Comparison of ENCODE assay signal across 8 cellular contexts in genomic region chr15:78004919-78005634, GRCh38.
A peak's percentile ranks its signal among the peaks of the same experiment; 100 is the strongest.
DNase-seq lines count a peak whose midpoint lies in the region; ATAC-seq and TF ChIP-seq lines count a peak whose summit lies in the region.

No MANE protein-coding gene starts in this region.

- 20 to 22% methylated on average over 10 of the region's 10 CpGs for WGBS in GM23248 (ENCODE audit: low coverage in 1 of 2, low lambda C conversion rate in 2 of 2, missing lambda C conversion rate in 2 of 2), 2 experiments

- H3K36me3 ChIP-seq in GM23248 (ENCODE audit: low read depth) = peaks cover 22% of the 10 kb centered on the region

- no peak overlapping the region for H3K4me2 ChIP-seq in GM23248 (ENCODE audit: unreplicated experiment)

- intact Hi-C loops in posterior vena cava (cut with DNase I) = loop anchor here in 1 of 2 donors (5.0 kb wide), 1 partner anchor 72 kb away; the partner anchor contains the start of gene TBC1D2B

- peaks cover 21% of the 10 kb centered on the region for H3K4me1 ChIP-seq in GM23248 (ENCODE audit: insufficient read depth)

- no peak overlapping the region for H3K4me3 ChIP-seq in GM23248
- H3K4me3 ChIP-seq in fibroblast of villous mesenchyme (ENCODE audit: low read depth, low read length) = no peak overlapping the region

- in situ Hi-C loops in GM23248 (cut with MboI) = no loop called here

- peak; percentile 92 for DNase-seq in GM23248
- peak; percentile 94 for DNase-seq in fibroblast of villous mesenchyme (ENCODE audit: low read depth)
- peak; percentile 94 for DNase-seq in posterior vena cava (ENCODE audit: low spot score)
- DNase-seq in NK-92 (lab: John Stamatoyannopoulos, UW; ENCODE audit: unreplicated experiment) = no peak
- no peak for DNase-seq in activated CD4-positive, alpha-beta T cell treated with anti-CD3 and anti-CD28 coated beads for 48 hours
- no peak for DNase-seq in activated naive CD4-positive, alpha-beta T cell treated with anti-CD3 and anti-CD28 coated beads, Interleukin-2, amount 50 U/mL, for 16 hours

- H3K79me2 ChIP-seq in GM23248 (ENCODE audit: insufficient read depth) = no peaks in the 10 kb centered on the region; the same call in 1 of the 2 replicates

- H3K9me3 ChIP-seq in GM23248 (ENCODE audit: low read depth) = no peaks in the 10 kb centered on the region

- no peaks in the 10 kb centered on the region for H4K20me1 ChIP-seq in GM23248 (ENCODE audit: insufficient read depth)

- no peak for ATAC-seq in HG03108 (IDR thresholded peaks at IDR 0.05; ENCODE audit: unreplicated experiment)

- no peaks in the 10 kb centered on the region for H3K9me2 ChIP-seq in GM23248 (ENCODE audit: insufficient read depth)

- H3F3A ChIP-seq in GM23248 (ENCODE audit: insufficient read depth) = peaks cover 28% of the 10 kb centered on the region

- H3K9ac ChIP-seq in GM23248 = peak overlapping the region; percentile 5; the same call in 1 of the 2 replicates

- H3K27me3 ChIP-seq in GM23248 (replicated peaks; ENCODE audit: insufficient read depth) = no peaks in the 10 kb centered on the region

- no peak overlapping the region for H2AFZ ChIP-seq in GM23248

- H3K27ac ChIP-seq in GM23248 = peak overlapping the region; percentile 22; the same call in 1 of the 2 replicates

- peak; percentile 41 for TF ChIP-seq CTCF in fibroblast of villous mesenchyme (IDR thresholded peaks at IDR 0.05; ENCODE audit: insufficient read depth, low read depth, low read length)

TF ChIP-seq in PFSK-1, 5 proteins besides CTCF, POLR2A, EP300 and RAD21:
- peak; percentile 44 for TF ChIP-seq FOXP2 (optimal IDR thresholded peaks at IDR 0.05; ENCODE audit: borderline replicate concordance, extremely low read depth, extremely low read length, insufficient read depth)
- no peak for TF ChIP-seq REST (IDR thresholded peaks at IDR 0.05; ENCODE audit: insufficient read depth in 1 of 2, low read depth in 2 of 2, low read length in 2 of 2)
- peak; percentile 94 for TF ChIP-seq SIN3A (IDR thresholded peaks at IDR 0.05; ENCODE audit: borderline replicate concordance, insufficient read depth, low read length)
- TF ChIP-seq TAF1 (IDR thresholded peaks at IDR 0.05; ENCODE audit: borderline replicate concordance, insufficient read depth, low read length) = no peak

Comparison
In these comparisons a context has a peak if more than half of its experiments do, and no peak if none do; other contexts are left out.
1. DNase-seq: peak in GM23248 (single experiment), fibroblast of villous mesenchyme (single experiment) and posterior vena cava (single experiment); none in NK-92 (single experiment), activated CD4-positive, alpha-beta T cell treated with anti-CD3 and anti-CD28 coated beads for 48 hours (single experiment) and activated naive CD4-positive, alpha-beta T cell treated with anti-CD3 and anti-CD28 coated beads, Interleukin-2, amount 50 U/mL, for 16 hours (single experiment).